ENCODE assay signal across 1 cellular context in the genomic region with DNA sequence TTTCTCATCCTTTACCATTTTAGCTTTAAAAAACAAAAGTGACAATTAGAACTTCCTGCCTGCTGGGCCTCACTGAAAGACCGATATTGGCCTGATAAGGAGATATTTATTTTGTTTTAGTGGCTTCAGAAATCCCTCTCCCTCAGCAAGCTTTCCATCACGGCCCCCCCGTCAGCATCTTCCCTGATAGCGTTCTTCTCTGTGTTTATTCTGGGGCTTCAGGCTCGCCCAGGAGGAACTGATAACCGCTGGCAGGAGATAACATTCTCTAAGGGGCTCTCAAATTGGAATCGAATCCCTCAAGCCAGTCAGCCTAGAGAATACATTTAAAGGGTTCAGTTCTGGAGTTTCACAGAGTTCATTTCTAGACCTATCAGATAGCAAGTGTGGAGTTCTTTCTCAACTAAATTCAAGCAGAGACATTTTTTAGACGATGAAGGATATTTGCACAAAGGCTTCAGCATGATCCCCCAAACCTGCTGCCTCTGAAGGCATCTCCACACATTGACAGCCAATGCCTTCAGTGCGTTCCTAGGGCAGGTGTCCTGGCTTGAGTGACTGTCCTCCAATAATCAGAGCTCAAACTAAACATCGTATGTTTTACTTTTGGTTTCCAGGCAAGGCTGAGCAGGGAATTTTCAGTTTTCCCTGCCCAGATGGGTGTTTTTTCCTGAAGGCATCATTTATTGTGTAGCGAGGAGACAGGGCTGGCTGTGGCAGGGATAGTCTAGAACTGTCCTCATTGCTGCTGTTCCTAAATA.
TF ChIP-seq lines count a peak whose summit lies in the region.

No MANE protein-coding gene starts in this region.

TF ChIP-seq in IMR-90, 13 proteins besides CTCF, POLR2A, EP300 and RAD21:
- TF ChIP-seq FOS (IDR thresholded peaks at IDR 0.05; ENCODE audit: low read depth, low read length), result no peak
- TF ChIP-seq, protein P1, sequence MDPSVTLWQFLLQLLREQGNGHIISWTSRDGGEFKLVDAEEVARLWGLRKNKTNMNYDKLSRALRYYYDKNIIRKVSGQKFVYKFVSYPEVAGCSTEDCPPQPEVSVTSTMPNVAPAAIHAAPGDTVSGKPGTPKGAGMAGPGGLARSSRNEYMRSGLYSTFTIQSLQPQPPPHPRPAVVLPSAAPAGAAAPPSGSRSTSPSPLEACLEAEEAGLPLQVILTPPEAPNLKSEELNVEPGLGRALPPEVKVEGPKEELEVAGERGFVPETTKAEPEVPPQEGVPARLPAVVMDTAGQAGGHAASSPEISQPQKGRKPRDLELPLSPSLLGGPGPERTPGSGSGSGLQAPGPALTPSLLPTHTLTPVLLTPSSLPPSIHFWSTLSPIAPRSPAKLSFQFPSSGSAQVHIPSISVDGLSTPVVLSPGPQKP (IDR thresholded peaks at IDR 0.05; ENCODE audit: borderline replicate concordance, low read depth, low read length), result no peak
- TF ChIP-seq CHD1 (IDR thresholded peaks at IDR 0.05; ENCODE audit: low read depth, low read length), result no peak
- TF ChIP-seq, protein P2, sequence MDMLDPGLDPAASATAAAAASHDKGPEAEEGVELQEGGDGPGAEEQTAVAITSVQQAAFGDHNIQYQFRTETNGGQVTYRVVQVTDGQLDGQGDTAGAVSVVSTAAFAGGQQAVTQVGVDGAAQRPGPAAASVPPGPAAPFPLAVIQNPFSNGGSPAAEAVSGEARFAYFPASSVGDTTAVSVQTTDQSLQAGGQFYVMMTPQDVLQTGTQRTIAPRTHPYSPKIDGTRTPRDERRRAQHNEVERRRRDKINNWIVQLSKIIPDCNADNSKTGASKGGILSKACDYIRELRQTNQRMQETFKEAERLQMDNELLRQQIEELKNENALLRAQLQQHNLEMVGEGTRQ (IDR thresholded peaks at IDR 0.05; ENCODE audit: low read depth, low read length), result no peak
- no peak for TF ChIP-seq MAFK (IDR thresholded peaks at IDR 0.05; ENCODE audit: low read depth, low read length)
- TF ChIP-seq MAZ (IDR thresholded peaks at IDR 0.05; ENCODE audit: borderline replicate concordance, low read depth, low read length), result no peak
- no peak for TF ChIP-seq SMC3 (IDR thresholded peaks at IDR 0.05; ENCODE audit: low read depth, low read length)
- no peak for TF ChIP-seq MXI1 (IDR thresholded peaks at IDR 0.05; ENCODE audit: borderline replicate concordance, low read depth, low read length)
- TF ChIP-seq NFE2L2 (IDR thresholded peaks at IDR 0.05; ENCODE audit: low read depth, low read length), result no peak
- TF ChIP-seq BHLHE40 (IDR thresholded peaks at IDR 0.05; ENCODE audit: low read depth, low read length), result no peak
- TF ChIP-seq RFX5 (IDR thresholded peaks at IDR 0.05; ENCODE audit: low read depth, low read length), result no peak
- TF ChIP-seq CEBPB (IDR thresholded peaks at IDR 0.05; ENCODE audit: low read depth, low read length), result no peak
- no peak for TF ChIP-seq RCOR1 (IDR thresholded peaks at IDR 0.05; ENCODE audit: insufficient replicate concordance, low read length)
